In genomic region chr5:127840198-127840524, GRCh38 we compare ENCODE assay signal across 10 cellular contexts.
DNase-seq lines count a peak whose midpoint lies in the region; ATAC-seq lines count a peak whose summit lies in the region.
"Had no signal": no experiment of that assay in that cellular context is flagged by ENCODE, and none has a peak within 500 bp of the region (broad histone marks: within the 10 kb centered on the region; RNA-seq: fewer than 3 reads in every experiment).

No MANE protein-coding gene starts in this region.

- no peaks in the 10 kb centered on the region for H3K9me3 Mint-ChIP-seq in stimulated activated memory B cell treated with anti-CD40 and anti-IgM and Interleukin-4, amounts not matched to agents 10 μg/mL and 1 μg/mL and 100 μg/mL, for 72 hours
- H3K9me3 Mint-ChIP-seq in activated T-cell treated with anti-CD3 and anti-CD28 coated beads, Interleukin-2, amount 50 U/mL, for 4 hours, result no peaks in the 10 kb centered on the region

- no peaks in the 10 kb centered on the region for H3K36me3 Mint-ChIP-seq in stimulated activated memory B cell treated with anti-CD40 and anti-IgM and Interleukin-4, amounts not matched to agents 10 μg/mL and 1 μg/mL and 100 μg/mL, for 72 hours
- no peaks in the 10 kb centered on the region for H3K36me3 Mint-ChIP-seq in activated T-cell treated with anti-CD3 and anti-CD28 coated beads, Interleukin-2, amount 50 U/mL, for 4 hours (ENCODE audit: insufficient read depth)

- no peak overlapping the region for H3K4me3 Mint-ChIP-seq in stimulated activated memory B cell treated with anti-CD40 and anti-IgM and Interleukin-4, amounts not matched to agents 10 μg/mL and 1 μg/mL and 100 μg/mL, for 72 hours
- no peak overlapping the region for H3K4me3 Mint-ChIP-seq in activated T-cell treated with anti-CD3 and anti-CD28 coated beads, Interleukin-2, amount 50 U/mL, for 4 hours

- peaks cover 10% of the 10 kb centered on the region for H3K27me3 Mint-ChIP-seq in stimulated activated memory B cell treated with anti-CD40 and anti-IgM and Interleukin-4, amounts not matched to agents 10 μg/mL and 1 μg/mL and 100 μg/mL, for 72 hours
- no peaks in the 10 kb centered on the region for H3K27me3 Mint-ChIP-seq in activated T-cell treated with anti-CD3 and anti-CD28 coated beads, Interleukin-2, amount 50 U/mL, for 4 hours (ENCODE audit: low read depth)

- no peak for DNase-seq in globus pallidus (ENCODE audit: low spot score)
- DNase-seq in activated T-cell treated with anti-CD3 and anti-CD28 coated beads, Interleukin-2, amount 50 U/mL, for 1 hour, result no peak
- DNase-seq in activated T-cell treated with anti-CD3 and anti-CD28 coated beads, Interleukin-2, amount 50 U/mL, for 4 hours, result no peak
- DNase-seq: activated CD4-positive, alpha-beta T cell treated with anti-CD3 and anti-CD28 coated beads, Interleukin-2, amount 50 U/mL, for 1 hour; heart right ventricle; NCI-H1417 treated with DMSO at 0.1 percent for 48 hours had no signal

- peaks cover 7% of the 10 kb centered on the region for H3K4me1 Mint-ChIP-seq in stimulated activated memory B cell treated with anti-CD40 and anti-IgM and Interleukin-4, amounts not matched to agents 10 μg/mL and 1 μg/mL and 100 μg/mL, for 72 hours
- H3K4me1 Mint-ChIP-seq in activated T-cell treated with anti-CD3 and anti-CD28 coated beads, Interleukin-2, amount 50 U/mL, for 4 hours (ENCODE audit: low read depth), result no peaks in the 10 kb centered on the region

- H3K27ac Mint-ChIP-seq in stimulated activated memory B cell treated with anti-CD40 and anti-IgM and Interleukin-4, amounts not matched to agents 10 μg/mL and 1 μg/mL and 100 μg/mL, for 72 hours, result no peak overlapping the region

- ATAC-seq in GM19043 (IDR thresholded peaks at IDR 0.05; ENCODE audit: low read depth, unreplicated experiment), result peak; percentile 54
- ATAC-seq in HG02623 (IDR thresholded peaks at IDR 0.05; ENCODE audit: unreplicated experiment), result peak; percentile 54
- peak; percentile 57 for ATAC-seq in HG03520 (IDR thresholded peaks at IDR 0.05; ENCODE audit: unreplicated experiment)
- ATAC-seq in stimulated activated memory B cell treated with anti-CD40 and anti-IgM and Interleukin-4, amounts not matched to agents 10 μg/mL and 1 μg/mL and 100 μg/mL, for 72 hours, result peak; percentile 38
- ATAC-seq in activated T-cell treated with anti-CD3 and anti-CD28 coated beads, Interleukin-2, amount 50 U/mL, for 4 hours, result no peak
- ATAC-seq: heart right ventricle had no signal

Comparison
In these comparisons a context has a peak if more than half of its experiments do, and no peak if none do; other contexts are left out.
1. ATAC-seq: peak in GM19043 (single experiment), HG02623 (single experiment), HG03520 (single experiment) and stimulated activated memory B cell treated with anti-CD40 and anti-IgM and Interleukin-4, amounts not matched to agents 10 μg/mL and 1 μg/mL and 100 μg/mL, for 72 hours (single experiment); none in activated T-cell treated with anti-CD3 and anti-CD28 coated beads, Interleukin-2, amount 50 U/mL, for 4 hours (0 of 2).